1 cellular context compared by ENCODE assay signal in the genomic region with DNA sequence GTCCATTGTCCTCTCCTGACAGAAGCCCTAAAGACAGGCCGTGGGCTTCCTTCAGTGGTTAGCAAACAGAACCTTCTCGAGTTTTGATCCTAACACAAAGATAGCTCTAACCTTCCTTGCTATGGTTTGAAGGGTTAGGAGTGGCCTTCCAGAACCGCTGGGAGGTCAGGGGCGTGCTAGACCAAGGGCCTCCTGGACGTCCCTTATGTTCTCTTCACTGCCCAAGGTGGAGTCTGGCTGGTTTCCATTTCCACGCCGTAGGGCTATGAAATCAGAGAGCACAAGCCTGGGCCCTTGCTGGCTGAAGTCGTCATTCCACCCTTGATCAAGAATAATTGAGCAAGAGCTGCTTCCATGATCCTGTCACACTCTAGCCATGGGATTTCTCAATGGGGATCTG.
TF ChIP-seq lines count a peak whose summit lies in the region.

No MANE protein-coding gene starts in this region.

TF ChIP-seq in K562, 482 proteins besides CTCF, POLR2A, EP300 and RAD21 (continued from another document):
- TF ChIP-seq ARID4B (CRISPR knock-in tag; IDR thresholded peaks at IDR 0.05) (no peak), HNRNPK (IDR thresholded peaks at IDR 0.05; ENCODE audit: low read depth, low read length, poor library complexity, severe bottlenecking) (no peak), RBM15 (IDR thresholded peaks at IDR 0.05; ENCODE audit: insufficient read depth, low read length) (no peak), FOXK2 (conservative IDR thresholded peaks at IDR 0.05 in 1 of 2, IDR thresholded peaks at IDR 0.05 in 1 of 2; ENCODE audit: low read depth in 2 of 2) (no peak)
- TF ChIP-seq, protein P1, sequence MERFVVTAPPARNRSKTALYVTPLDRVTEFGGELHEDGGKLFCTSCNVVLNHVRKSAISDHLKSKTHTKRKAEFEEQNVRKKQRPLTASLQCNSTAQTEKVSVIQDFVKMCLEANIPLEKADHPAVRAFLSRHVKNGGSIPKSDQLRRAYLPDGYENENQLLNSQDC (CRISPR knock-in tag; IDR thresholded peaks at IDR 0.05): no peak
